Comparison of ENCODE assay signal across 14 cellular contexts in genomic region chr3:52614689-52615088, GRCh38.
"Had no signal": no experiment of that assay in that cellular context is flagged by ENCODE, and none has a peak within 500 bp of the region (broad histone marks: within the 10 kb centered on the region; RNA-seq: fewer than 3 reads in every experiment).

No MANE protein-coding gene starts in this region.

- H3K79me2 ChIP-seq: parathyroid adenoma had no signal

- ATAC-seq: activated CD4-positive, CD25-positive, alpha-beta regulatory T cell treated with anti-CD3 and anti-CD28 coated beads, Interleukin-2, amount 50 U/mL, for 24 hours; activated T-helper 17 cell treated with anti-CD3 and anti-CD28 coated beads, Interleukin-2, amount 50 U/mL, for 72 hours; naive thymus-derived CD4-positive, alpha-beta T cell had no signal

- H3K27me3 ChIP-seq: transverse colon had no signal

- DNase-seq: activated CD4-positive, alpha-beta T cell treated with anti-CD3 and anti-CD28 coated beads, Interleukin-2, amount 50 U/mL, for 4 hours; activated naive CD4-positive, alpha-beta T cell treated with anti-CD3 and anti-CD28 coated beads for 36 hours; cerebellar nuclear complex; effector memory CD4-positive, alpha-beta T cell; naive thymus-derived CD4-positive, alpha-beta T cell; stimulated activated CD4-positive, alpha-beta T cell treated with anti-CD3 and anti-CD28 coated beads, Interleukin-4, amount 100 ng/mL, for 1 hour; stimulated activated naive CD4-positive, alpha-beta T cell treated with Interleukin-2 at 50 U/mL for 16 hours; substantia nigra; T-helper 1 cell; T1000; transverse colon had no signal

- H3K27ac ChIP-seq: parathyroid adenoma, transverse colon had no signal

- H3K4me1 ChIP-seq: parathyroid adenoma, transverse colon had no signal

- H2AFZ ChIP-seq: parathyroid adenoma had no signal

- H3K4me3 ChIP-seq: transverse colon had no signal

- H3K9ac ChIP-seq: parathyroid adenoma had no signal

- H3K9me3 ChIP-seq: transverse colon had no signal
